Comparison of ENCODE assay signal across 1 cellular context in the genomic region with DNA sequence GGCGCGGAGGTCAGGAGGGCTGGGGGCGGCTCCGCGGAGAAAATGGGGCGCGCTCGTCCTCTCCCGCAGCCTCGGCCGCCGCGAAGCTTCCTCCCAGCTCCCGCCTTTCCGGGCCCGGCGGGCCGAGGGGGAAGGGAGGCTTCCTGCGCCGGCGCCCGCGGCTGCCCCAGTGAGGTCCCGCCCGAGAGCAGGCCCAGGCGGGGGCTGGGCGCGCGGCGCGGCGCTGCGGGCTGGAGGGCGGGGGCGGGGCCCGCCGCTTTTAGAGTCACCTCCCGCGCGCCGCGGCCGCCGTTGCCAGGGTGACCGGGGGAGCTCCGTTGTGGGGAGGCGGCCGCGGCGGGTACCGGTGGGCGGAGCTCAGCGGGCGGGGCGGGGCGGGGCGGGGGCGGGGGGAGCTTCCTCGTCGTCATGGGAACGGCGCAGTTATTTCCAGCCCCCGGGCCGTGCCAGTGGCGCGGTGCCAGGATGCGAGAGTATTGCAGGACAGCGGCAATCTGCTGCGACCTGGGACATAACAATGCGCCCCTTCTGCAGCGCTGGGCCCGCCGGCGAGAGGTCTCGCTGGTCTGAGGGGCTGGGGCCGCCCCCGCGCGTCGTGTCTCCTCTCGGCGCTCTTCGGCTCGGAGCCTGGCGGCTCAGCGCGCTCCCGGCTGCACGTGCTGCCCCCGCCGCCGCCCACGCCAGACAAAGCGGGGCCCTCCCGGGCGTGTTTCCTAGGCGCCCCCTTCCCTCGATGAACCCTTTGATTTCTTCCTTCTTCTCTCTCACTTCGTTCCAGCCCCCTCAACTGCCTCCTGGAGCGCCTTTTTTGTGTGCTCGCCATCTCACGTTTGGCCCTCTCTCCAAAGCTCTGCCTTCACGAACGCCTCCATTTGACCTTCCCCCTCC.
TF ChIP-seq lines count a peak whose summit lies in the region.

No MANE protein-coding gene starts in this region.

TF ChIP-seq in GM12878, 131 proteins besides CTCF, POLR2A, EP300 and RAD21 (continued from another document):
- TF ChIP-seq ZNF217 (IDR thresholded peaks at IDR 0.05) (0 out of 2 replicates have a peak, but pooled peaks have one; percentile 22), BMI1 (IDR thresholded peaks at IDR 0.05; ENCODE audit: borderline replicate concordance) (peak; percentile 81), NKRF (conservative IDR thresholded peaks at IDR 0.05) (peak; percentile 84), ZBED1 (IDR thresholded peaks at IDR 0.05; ENCODE audit: borderline replicate concordance) (no peak), MYC (IDR thresholded peaks at IDR 0.05; ENCODE audit: insufficient read depth, insufficient read length, insufficient replicate concordance, low read length, severe bottlenecking) (no peak), CHD2 (IDR thresholded peaks at IDR 0.05; ENCODE audit: borderline replicate concordance, low read depth, low read length) (0 out of 2 replicates have a peak, but pooled peaks have one; percentile 45), NR2C2 (IDR thresholded peaks at IDR 0.05; ENCODE audit: borderline replicate concordance, control insufficient read depth, insufficient read length, low read depth) (no peak), TARDBP (IDR thresholded peaks at IDR 0.05; ENCODE audit: borderline replicate concordance) (no peak), RELB (IDR thresholded peaks at IDR 0.05; ENCODE audit: low read depth) (no peak)
- TF ChIP-seq, protein P1, sequence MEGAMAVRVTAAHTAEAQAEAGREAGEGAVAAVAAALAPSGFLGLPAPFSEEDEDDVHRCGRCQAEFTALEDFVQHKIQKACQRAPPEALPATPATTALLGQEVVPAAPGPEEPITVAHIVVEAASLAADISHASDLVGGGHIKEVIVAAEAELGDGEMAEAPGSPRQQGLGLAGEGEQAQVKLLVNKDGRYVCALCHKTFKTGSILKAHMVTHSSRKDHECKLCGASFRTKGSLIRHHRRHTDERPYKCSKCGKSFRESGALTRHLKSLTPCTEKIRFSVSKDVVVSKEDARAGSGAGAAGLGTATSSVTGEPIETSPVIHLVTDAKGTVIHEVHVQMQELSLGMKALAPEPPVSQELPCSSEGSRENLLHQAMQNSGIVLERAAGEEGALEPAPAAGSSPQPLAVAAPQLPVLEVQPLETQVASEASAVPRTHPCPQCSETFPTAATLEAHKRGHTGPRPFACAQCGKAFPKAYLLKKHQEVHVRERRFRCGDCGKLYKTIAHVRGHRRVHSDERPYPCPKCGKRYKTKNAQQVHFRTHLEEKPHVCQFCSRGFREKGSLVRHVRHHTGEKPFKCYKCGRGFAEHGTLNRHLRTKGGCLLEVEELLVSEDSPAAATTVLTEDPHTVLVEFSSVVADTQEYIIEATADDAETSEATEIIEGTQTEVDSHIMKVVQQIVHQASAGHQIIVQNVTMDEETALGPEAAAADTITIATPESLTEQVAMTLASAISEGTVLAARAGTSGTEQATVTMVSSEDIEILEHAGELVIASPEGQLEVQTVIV (IDR thresholded peaks at IDR 0.05; ENCODE audit: borderline replicate concordance, partially characterized antibody) = no peak
- TF ChIP-seq, protein P2, sequence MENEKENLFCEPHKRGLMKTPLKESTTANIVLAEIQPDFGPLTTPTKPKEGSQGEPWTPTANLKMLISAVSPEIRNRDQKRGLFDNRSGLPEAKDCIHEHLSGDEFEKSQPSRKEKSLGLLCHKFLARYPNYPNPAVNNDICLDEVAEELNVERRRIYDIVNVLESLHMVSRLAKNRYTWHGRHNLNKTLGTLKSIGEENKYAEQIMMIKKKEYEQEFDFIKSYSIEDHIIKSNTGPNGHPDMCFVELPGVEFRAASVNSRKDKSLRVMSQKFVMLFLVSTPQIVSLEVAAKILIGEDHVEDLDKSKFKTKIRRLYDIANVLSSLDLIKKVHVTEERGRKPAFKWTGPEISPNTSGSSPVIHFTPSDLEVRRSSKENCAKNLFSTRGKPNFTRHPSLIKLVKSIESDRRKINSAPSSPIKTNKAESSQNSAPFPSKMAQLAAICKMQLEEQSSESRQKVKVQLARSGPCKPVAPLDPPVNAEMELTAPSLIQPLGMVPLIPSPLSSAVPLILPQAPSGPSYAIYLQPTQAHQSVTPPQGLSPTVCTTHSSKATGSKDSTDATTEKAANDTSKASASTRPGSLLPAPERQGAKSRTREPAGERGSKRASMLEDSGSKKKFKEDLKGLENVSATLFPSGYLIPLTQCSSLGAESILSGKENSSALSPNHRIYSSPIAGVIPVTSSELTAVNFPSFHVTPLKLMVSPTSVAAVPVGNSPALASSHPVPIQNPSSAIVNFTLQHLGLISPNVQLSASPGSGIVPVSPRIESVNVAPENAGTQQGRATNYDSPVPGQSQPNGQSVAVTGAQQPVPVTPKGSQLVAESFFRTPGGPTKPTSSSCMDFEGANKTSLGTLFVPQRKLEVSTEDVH (IDR thresholded peaks at IDR 0.05; ENCODE audit: low read depth, partially characterized antibody) = no peak
- TF ChIP-seq, protein P3, sequence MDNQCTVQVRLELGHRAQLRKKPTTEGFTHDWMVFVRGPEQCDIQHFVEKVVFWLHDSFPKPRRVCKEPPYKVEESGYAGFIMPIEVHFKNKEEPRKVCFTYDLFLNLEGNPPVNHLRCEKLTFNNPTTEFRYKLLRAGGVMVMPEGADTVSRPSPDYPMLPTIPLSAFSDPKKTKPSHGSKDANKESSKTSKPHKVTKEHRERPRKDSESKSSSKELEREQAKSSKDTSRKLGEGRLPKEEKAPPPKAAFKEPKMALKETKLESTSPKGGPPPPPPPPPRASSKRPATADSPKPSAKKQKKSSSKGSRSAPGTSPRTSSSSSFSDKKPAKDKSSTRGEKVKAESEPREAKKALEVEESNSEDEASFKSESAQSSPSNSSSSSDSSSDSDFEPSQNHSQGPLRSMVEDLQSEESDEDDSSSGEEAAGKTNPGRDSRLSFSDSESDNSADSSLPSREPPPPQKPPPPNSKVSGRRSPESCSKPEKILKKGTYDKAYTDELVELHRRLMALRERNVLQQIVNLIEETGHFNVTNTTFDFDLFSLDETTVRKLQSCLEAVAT (IDR thresholded peaks at IDR 0.05) = 0 out of 2 replicates have a peak, but pooled peaks have one; percentile 38
